Comparison of ENCODE assay signal across 20 cellular contexts in genomic region chr9:110746211-110746930, GRCh38.
DNase-seq lines count a peak whose midpoint lies in the region; ATAC-seq, FAIRE-seq and TF ChIP-seq lines count a peak whose summit lies in the region.
"Had no signal": no experiment of that assay in that cellular context is flagged by ENCODE, and none has a peak within 500 bp of the region (broad histone marks: within the 10 kb centered on the region; RNA-seq: fewer than 3 reads in every experiment).

No MANE protein-coding gene starts in this region.

- SMC1A ChIA-PET in GM12878 (lab: Charles Lee; ENCODE audit: uncharacterized antibody, unreplicated experiment) = interaction anchor here (0.8 to 1.2 kb wide), 5 partner anchors 17 to 91 kb away, joined by 3 read pairs; no protein-coding TSS in a partner anchor

- WGBS in GM12878 (ENCODE audit: insufficient coverage, insufficient replicate concordance, low lambda C conversion rate, missing lambda C conversion rate) = 2% methylated on average over 4 of the region's 4 CpGs
- 62 to 75% methylated on average over 4 of the region's 4 CpGs for WGBS in gastroesophageal sphincter (ENCODE audit: low coverage in 1 of 2), 2 donors

- TF ChIP-seq RAD21 in GM12878 (IDR thresholded peaks at IDR 0.05; ENCODE audit: insufficient read depth, low read depth, low read length) = no peak

- intact Hi-C loops in GM12878 (cut with micrococcal nuclease; ENCODE audit: unreplicated experiment) = no loop called here
- intact Hi-C loops in tibial artery (cut with DNase I; ENCODE audit: low total_unique reads) = no loop called here
- intact Hi-C loops in activated T-helper 2 cell treated with anti-CD3 and anti-CD28 coated beads, Interferon-gamma antibody, Interleukin-2, Interleukin-4, amounts not matched to agents 10 μg/mL and 5 μg/mL and 100 μg/mL, durations not matched to agents 14 hours and 24 hours and 36 hours (cut with micrococcal nuclease) = no loop called here

- FAIRE-seq in H54 (lab: Jason Lieb, UNC) (peak; percentile 33), GM12878 (lab: Jason Lieb, UNC) (no peak)

- no peak overlapping the region for H2AFZ ChIP-seq in GM12878 (ENCODE audit: control insufficient read depth, low read depth, low read length)

- TF ChIP-seq EP300 in GM12878 (IDR thresholded peaks at IDR 0.05; ENCODE audit: borderline replicate concordance in 1 of 2, control insufficient read depth in 1 of 2, low read depth in 2 of 2, low read length in 2 of 2) (no peak), gastroesophageal sphincter (IDR thresholded peaks at IDR 0.05) (no peak)

- TF ChIP-seq CTCF in GM12878 (IDR thresholded peaks at IDR 0.05 in 2 of 3, conservative IDR thresholded peaks at IDR 0.05 in 1 of 3; ENCODE audit: control insufficient read depth in 2 of 3, extremely low read depth in 1 of 3, insufficient read depth in 1 of 3, low read depth in 3 of 3, low read length in 3 of 3) = no peak
- TF ChIP-seq CTCF in gastroesophageal sphincter (IDR thresholded peaks at IDR 0.05) = no peak
- no peak for TF ChIP-seq CTCF in tibial artery (IDR thresholded peaks at IDR 0.05)

- no peaks in the 10 kb centered on the region for H3K9me3 ChIP-seq in GM12878 (replicated peaks; ENCODE audit: control insufficient read depth, insufficient read depth, low read length)
- H3K9me3 ChIP-seq in gastroesophageal sphincter = no peaks in the 10 kb centered on the region
- no peaks in the 10 kb centered on the region for H3K9me3 ChIP-seq in tibial artery
- H3K9me3 ChIP-seq: stomach had no signal

- RAD21 ChIA-PET in GM12878 (lab: Charles Lee; ENCODE audit: unreplicated experiment) = interaction anchor here (0.6 to 1.8 kb wide), 3 partner anchors 13 to 290 kb away, joined by 3 to 5 read pairs (median 4); no protein-coding TSS in a partner anchor

- in situ Hi-C loops in GM12878 (cut with MboI) = no loop called here

- BruUV-seq in GM12878 (replicated peaks; lab: Mats Ljungman, UMichigan) = no TSS peak

- H3K36me3 ChIP-seq in GM12878 (ENCODE audit: control insufficient read depth in 2 of 2, insufficient read depth in 2 of 2, low read length in 1 of 2) = no peaks in the 10 kb centered on the region
- no peaks in the 10 kb centered on the region for H3K36me3 ChIP-seq in gastroesophageal sphincter
- H3K36me3 ChIP-seq in tibial artery = no peaks in the 10 kb centered on the region
- H3K36me3 ChIP-seq: stomach had no signal

- CTCF ChIA-PET in GM12878 (lab: Yijun Ruan, JAX) = interaction anchor here (0.9 to 1.7 kb wide), 2 partner anchors 55 to 160 kb away, joined by 3 to 7 read pairs; no protein-coding TSS in a partner anchor

- H3K27ac Mint-ChIP-seq in activated T-helper 2 cell treated with anti-CD3 and anti-CD28 coated beads, Interferon-gamma antibody, Interleukin-2, Interleukin-4, amounts not matched to agents 10 μg/mL and 5 μg/mL and 100 μg/mL, durations not matched to agents 14 hours and 24 hours and 36 hours = no peak overlapping the region
- H3K27ac Mint-ChIP-seq: activated CD4-positive, alpha-beta T cell treated with anti-CD3 and anti-CD28 coated beads for 36 hours; IgD-negative memory B cell had no signal

- no peak for DNase-seq in H54 (ENCODE audit: insufficient read length, low spot score)
- no peak for DNase-seq in GM12878 (ENCODE audit: low read depth, low spot score)
- DNase-seq in tibial artery = no peak
- DNase-seq in activated T-helper 2 cell treated with anti-CD3 and anti-CD28 coated beads, Interferon-gamma antibody, Interleukin-2, Interleukin-4, amounts not matched to agents 10 μg/mL and 5 μg/mL and 100 μg/mL, durations not matched to agents 14 hours and 24 hours and 36 hours (ENCODE audit: low spot score) = no peak
- no peak for DNase-seq in glomerular visceral epithelial cell (ENCODE audit: extremely low spot score)
- DNase-seq: activated CD4-positive, alpha-beta T cell treated with anti-CD3 and anti-CD28 coated beads for 36 hours; activated effector memory CD4-positive, alpha-beta T cell treated with anti-CD3 and anti-CD28 coated beads, Interleukin-2, amount 50 U/mL, for 16 hours; anterior cingulate cortex; C1 segment of cervical spinal cord; cortex of kidney; DMS 273 treated with DMSO at 0.1 percent for 48 hours; NCI-H187 treated with DMSO at 0.1 percent for 48 hours; NCI-H510A treated with DMSO at 0.1 percent for 48 hours; retina; stomach had no signal

- no peaks in the 10 kb centered on the region for H3K36me3 Mint-ChIP-seq in activated T-helper 2 cell treated with anti-CD3 and anti-CD28 coated beads, Interferon-gamma antibody, Interleukin-2, Interleukin-4, amounts not matched to agents 10 μg/mL and 5 μg/mL and 100 μg/mL, durations not matched to agents 14 hours and 24 hours and 36 hours (ENCODE audit: low read depth)
- H3K36me3 Mint-ChIP-seq: IgD-negative memory B cell, mesothelial cell of epicardium had no signal

- no peaks in the 10 kb centered on the region for H3K27me3 Mint-ChIP-seq in activated T-helper 2 cell treated with anti-CD3 and anti-CD28 coated beads, Interferon-gamma antibody, Interleukin-2, Interleukin-4, amounts not matched to agents 10 μg/mL and 5 μg/mL and 100 μg/mL, durations not matched to agents 14 hours and 24 hours and 36 hours (ENCODE audit: low read depth)
- H3K27me3 Mint-ChIP-seq: IgD-negative memory B cell had no signal

- POLR2A ChIA-PET in GM12878 (lab: Charles Lee) = interaction anchor here (1.4 kb wide), 1 partner anchor 16 kb away, joined by 3 read pairs; no protein-coding TSS in a partner anchor

- no peak for TF ChIP-seq POLR2A in H54 (IDR thresholded peaks at IDR 0.05; ENCODE audit: low read depth, low read length)
- TF ChIP-seq POLR2A in GM12878 (IDR thresholded peaks at IDR 0.05; ENCODE audit: low read depth, low read length) = no peak
- TF ChIP-seq POLR2A in gastroesophageal sphincter (IDR thresholded peaks at IDR 0.05) = no peak

- no peak overlapping the region for H3K4me3 Mint-ChIP-seq in activated T-helper 2 cell treated with anti-CD3 and anti-CD28 coated beads, Interferon-gamma antibody, Interleukin-2, Interleukin-4, amounts not matched to agents 10 μg/mL and 5 μg/mL and 100 μg/mL, durations not matched to agents 14 hours and 24 hours and 36 hours (ENCODE audit: low read depth)
- H3K4me3 Mint-ChIP-seq: activated CD4-positive, alpha-beta T cell treated with anti-CD3 and anti-CD28 coated beads for 36 hours; IgD-negative memory B cell; mesothelial cell of epicardium; neural crest cell had no signal

- H3K27ac ChIP-seq in GM12878 (ENCODE audit: control insufficient read depth, insufficient read depth) (no peak overlapping the region), gastroesophageal sphincter (peak overlapping the region in 3 of 4 donors; percentile 8 to 74 (median 72)), tibial artery (peak overlapping the region; percentile 88 to 89)

- ATAC-seq in GM12878 = peak; percentile 67
- ATAC-seq in gastroesophageal sphincter = no peak
- no peak for ATAC-seq in HG03025 (IDR thresholded peaks at IDR 0.05; ENCODE audit: low FRiP score, unreplicated experiment)
- ATAC-seq: activated CD4-positive, alpha-beta T cell treated with anti-CD3 and anti-CD28 coated beads for 36 hours had no signal

- H3K79me2 ChIP-seq in GM12878 (ENCODE audit: control insufficient read depth, insufficient read depth, low read length) = no peaks in the 10 kb centered on the region

- no peaks in the 10 kb centered on the region for H3K9me3 Mint-ChIP-seq in activated T-helper 2 cell treated with anti-CD3 and anti-CD28 coated beads, Interferon-gamma antibody, Interleukin-2, Interleukin-4, amounts not matched to agents 10 μg/mL and 5 μg/mL and 100 μg/mL, durations not matched to agents 14 hours and 24 hours and 36 hours
- H3K9me3 Mint-ChIP-seq: mesothelial cell of epicardium, neural crest cell had no signal

- no peak overlapping the region for H3K4me3 ChIP-seq in GM12878
- H3K4me3 ChIP-seq in gastroesophageal sphincter = no peak overlapping the region
- H3K4me3 ChIP-seq in tibial artery = no peak overlapping the region
- H3K4me3 ChIP-seq: stomach had no signal

- H3K9ac ChIP-seq in GM12878 (ENCODE audit: control insufficient read depth, insufficient read depth, low read length) = no peak overlapping the region

- H3K4me1 ChIP-seq in GM12878 (ENCODE audit: control insufficient read depth, insufficient read depth, low read length) (no peaks in the 10 kb centered on the region), gastroesophageal sphincter (peaks cover 9 to 30% (median 16%) of the 10 kb centered on the region in 3 donors), tibial artery (peaks cover 0 to 83% (median 32%) of the 10 kb centered on the region in 4 donors)

- H3K27me3 ChIP-seq in GM12878 (replicated peaks in 1 of 2; ENCODE audit: control insufficient read depth in 2 of 2, insufficient read depth in 2 of 2, low read length in 1 of 2) (no peaks in the 10 kb centered on the region), gastroesophageal sphincter (no peaks in the 10 kb centered on the region), tibial artery (no peaks in the 10 kb centered on the region)
- H3K27me3 ChIP-seq: stomach had no signal

- H4K20me1 ChIP-seq in GM12878 (ENCODE audit: control insufficient read depth, insufficient read depth) = no peaks in the 10 kb centered on the region

- no peak overlapping the region for H3K4me2 ChIP-seq in GM12878 (ENCODE audit: control insufficient read depth, insufficient read depth)

- H3K4me1 Mint-ChIP-seq in activated T-helper 2 cell treated with anti-CD3 and anti-CD28 coated beads, Interferon-gamma antibody, Interleukin-2, Interleukin-4, amounts not matched to agents 10 μg/mL and 5 μg/mL and 100 μg/mL, durations not matched to agents 14 hours and 24 hours and 36 hours (ENCODE audit: low read depth) = no peaks in the 10 kb centered on the region
- H3K4me1 Mint-ChIP-seq: activated CD4-positive, alpha-beta T cell treated with anti-CD3 and anti-CD28 coated beads for 36 hours; IgD-negative memory B cell had no signal

TF ChIP-seq in GM12878, 131 proteins besides CTCF, POLR2A, EP300 and RAD21:
- no peak for TF ChIP-seq JUNB (IDR thresholded peaks at IDR 0.05)
- no peak for TF ChIP-seq TAF1 (IDR thresholded peaks at IDR 0.05; ENCODE audit: borderline replicate concordance, low read depth, low read length)
- TF ChIP-seq DPF2 (IDR thresholded peaks at IDR 0.05) = no peak
- TF ChIP-seq MTA2 (IDR thresholded peaks at IDR 0.05; ENCODE audit: low read depth) = peak; percentile 70; the same call in 1 of the 2 replicates
- TF ChIP-seq ATF7 (IDR thresholded peaks at IDR 0.05; ENCODE audit: low read depth) = peak; percentile 14; the same call in 1 of the 2 replicates
